Comparison of ENCODE assay signal across 21 cellular contexts in the genomic region with DNA sequence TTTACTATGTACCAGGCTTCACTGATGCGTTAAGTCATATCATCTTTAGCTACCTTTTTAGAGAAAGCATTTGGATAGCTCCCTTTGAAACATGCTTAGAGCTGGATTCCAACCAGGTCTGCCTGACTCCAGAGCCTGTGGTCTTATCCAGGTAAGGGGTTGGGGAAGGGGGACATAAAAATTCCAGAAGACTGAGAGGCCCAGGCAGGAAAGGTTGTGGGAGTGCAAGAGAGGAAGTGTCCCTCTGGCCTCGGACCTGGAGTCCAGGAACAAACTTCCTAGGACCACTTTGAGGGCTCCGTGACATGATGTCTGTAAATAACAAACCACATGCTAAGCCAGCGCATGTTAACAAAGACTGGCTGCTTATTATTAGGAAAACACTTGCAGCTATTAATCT.
DNase-seq lines count a peak whose midpoint lies in the region; ATAC-seq and TF ChIP-seq lines count a peak whose summit lies in the region.
"Had no signal": no experiment of that assay in that cellular context is flagged by ENCODE, and none has a peak within 500 bp of the region (broad histone marks: within the 10 kb centered on the region; RNA-seq: fewer than 3 reads in every experiment).

No MANE protein-coding gene starts in this region.

- no peaks in the 10 kb centered on the region for H3K27me3 ChIP-seq in GM23338 (ENCODE audit: insufficient read depth)
- H3K27me3 ChIP-seq in mesendoderm (ENCODE audit: insufficient read depth, low read length, poor library complexity) = no peaks in the 10 kb centered on the region
- H3K27me3 ChIP-seq in body of pancreas = no peaks in the 10 kb centered on the region
- H3K27me3 ChIP-seq: BE2C; BLaER1 treated with 17β-estradiol and CSF1 and Interleukin-3, amounts not matched to agents 10 nM and 100 nM had no signal

- H3K9me2 ChIP-seq in GM23338 (ENCODE audit: insufficient read depth) = no peaks in the 10 kb centered on the region

- no peaks in the 10 kb centered on the region for H3K9me3 Mint-ChIP-seq in GM23338
- H3K9me3 Mint-ChIP-seq: CD14-positive monocyte; CD4-positive, alpha-beta T cell; CD8-positive, alpha-beta memory T cell had no signal

- TF ChIP-seq CTCF in GM23338 (conservative IDR thresholded peaks at IDR 0.05; ENCODE audit: low read depth in 2 of 2) (no peak), VCaP (conservative IDR thresholded peaks at IDR 0.05) (no peak), body of pancreas (IDR thresholded peaks at IDR 0.05) (no peak)

- H3K27ac Mint-ChIP-seq in GM23338 = no peak overlapping the region
- H3K27ac Mint-ChIP-seq: CD14-positive monocyte; CD4-positive, alpha-beta T cell; CD8-positive, alpha-beta memory T cell had no signal

- DNase-seq in GM23338 (ENCODE audit: low spot score) (no peak), mesendoderm (no peak), body of pancreas (no peak), pons (ENCODE audit: low spot score) (no peak)
- DNase-seq: 8988T; ACHN; AML-193; CD4-positive, alpha-beta T cell; CD8-positive, alpha-beta memory T cell; DMS 273 treated with DMSO at 0.1 percent for 48 hours; DMS79; EL; GDM1; HCEC 1CT had no signal

- H2BK15ac ChIP-seq in mesendoderm (replicated peaks; ENCODE audit: low read depth) = peak overlapping the region; percentile 39

- no peaks in the 10 kb centered on the region for H3K27me3 Mint-ChIP-seq in GM23338 (ENCODE audit: insufficient read depth, low read depth, poor library complexity)

- peak overlapping the region; percentile 15 for H3K56ac ChIP-seq in mesendoderm (ENCODE audit: low read length)

- H3K4me1 Mint-ChIP-seq in GM23338 = peaks cover 4% of the 10 kb centered on the region; the same call in 2 of the 3 replicates
- H3K4me1 Mint-ChIP-seq: CD14-positive monocyte; CD8-positive, alpha-beta memory T cell had no signal

- H3K36me3 ChIP-seq in GM23338 (ENCODE audit: insufficient read depth) (no peaks in the 10 kb centered on the region), mesendoderm (ENCODE audit: control insufficient read depth, insufficient read depth, low read length) (no peaks in the 10 kb centered on the region), body of pancreas (replicated peaks in 1 of 2; ENCODE audit: insufficient read depth in 1 of 2, low read depth in 2 of 2) (no peaks in the 10 kb centered on the region)
- H3K36me3 ChIP-seq: BE2C; BLaER1 treated with 17β-estradiol and CSF1 and Interleukin-3, amounts not matched to agents 10 nM and 100 nM had no signal

- H3K4ac ChIP-seq in mesendoderm (ENCODE audit: low read depth, low read length) = no peak overlapping the region

- no peaks in the 10 kb centered on the region for H3K79me1 ChIP-seq in mesendoderm (ENCODE audit: low read length)

- no peaks in the 10 kb centered on the region for H4K20me1 ChIP-seq in GM23338 (replicated peaks; ENCODE audit: insufficient read depth)
- H4K20me1 ChIP-seq: BLaER1 treated with 17β-estradiol and CSF1 and Interleukin-3, amounts not matched to agents 10 nM and 100 nM had no signal

- H3K9me3 ChIP-seq in body of pancreas = no peaks in the 10 kb centered on the region
- H3K9me3 ChIP-seq: A549; BE2C; BLaER1 treated with 17β-estradiol and CSF1 and Interleukin-3, amounts not matched to agents 10 nM and 100 nM had no signal

- peak overlapping the region; percentile 69 for H2AK5ac ChIP-seq in mesendoderm (ENCODE audit: low read length)

- WGBS in mesendoderm (ENCODE audit: extremely low coverage, insufficient coverage, low lambda C conversion rate) = no CpG with 5 or more reads among the region's 4 CpGs
- WGBS in body of pancreas, 2 donors = 46 to 66% methylated on average over 3 to 4 of the region's 4 CpGs

- H4K5ac ChIP-seq in mesendoderm (ENCODE audit: low read length) = no peak overlapping the region

- H3K23ac ChIP-seq in mesendoderm (ENCODE audit: low read length) = no peak overlapping the region

- peak overlapping the region; percentile 82 for H2BK120ac ChIP-seq in mesendoderm (ENCODE audit: low read depth, low read length)

- H3K4me2 ChIP-seq in GM23338 (no peak overlapping the region), mesendoderm (ENCODE audit: low read length) (no peak overlapping the region)
- H3K4me2 ChIP-seq: A549; BLaER1 treated with 17β-estradiol and CSF1 and Interleukin-3, amounts not matched to agents 10 nM and 100 nM had no signal

- intact Hi-C loops in body of pancreas (cut with DNase I) = no loop called here

- H3K36me3 Mint-ChIP-seq in GM23338 (ENCODE audit: low read depth) = no peaks in the 10 kb centered on the region
- H3K36me3 Mint-ChIP-seq: CD14-positive monocyte; CD8-positive, alpha-beta memory T cell had no signal

- H3K9ac ChIP-seq in mesendoderm (ENCODE audit: low read length) = no peak overlapping the region
- H3K9ac ChIP-seq: BLaER1 treated with 17β-estradiol and CSF1 and Interleukin-3, amounts not matched to agents 10 nM and 100 nM had no signal

- H3K27ac ChIP-seq in GM23338 (ENCODE audit: low read depth) (no peak overlapping the region), VCaP (peak overlapping the region; percentile 63), mesendoderm (ENCODE audit: low read depth, low read length) (no peak overlapping the region), body of pancreas (peak overlapping the region in 2 of 4 donors; percentile 40 to 46)
- H3K27ac ChIP-seq: A549; BLaER1 treated with 17β-estradiol and CSF1 and Interleukin-3, amounts not matched to agents 10 nM and 100 nM had no signal

- no peak overlapping the region for H3K18ac ChIP-seq in mesendoderm (ENCODE audit: low read length)

- H3K4me1 ChIP-seq in GM23338 (ENCODE audit: insufficient read depth) = no peaks in the 10 kb centered on the region
- peaks cover 11% of the 10 kb centered on the region for H3K4me1 ChIP-seq in mesendoderm (ENCODE audit: control insufficient read depth, low read depth, low read length)
- H3K4me1 ChIP-seq in body of pancreas = peaks cover 24% of the 10 kb centered on the region
- H3K4me1 ChIP-seq: A549, BE2C had no signal

- TF ChIP-seq POLR2A in body of pancreas (IDR thresholded peaks at IDR 0.05) = no peak

- no peak overlapping the region for H3K4me3 ChIP-seq in GM23338
- H3K4me3 ChIP-seq in mesendoderm (ENCODE audit: low read length) = no peak overlapping the region
- no peak overlapping the region for H3K4me3 ChIP-seq in body of pancreas
- H3K4me3 ChIP-seq: A549; BLaER1 treated with 17β-estradiol and CSF1 and Interleukin-3, amounts not matched to agents 10 nM and 100 nM; GM12878 had no signal

- no peak overlapping the region for H2BK5ac ChIP-seq in mesendoderm (ENCODE audit: low read length)

- no peak overlapping the region for H3K4me3 Mint-ChIP-seq in GM23338
- H3K4me3 Mint-ChIP-seq: CD14-positive monocyte; CD4-positive, alpha-beta T cell; CD8-positive, alpha-beta memory T cell had no signal

- no peaks in the 10 kb centered on the region for H3F3A ChIP-seq in GM23338 (replicated peaks; ENCODE audit: low read depth)

- ATAC-seq in GM23338 (no peak), GM21360 (IDR thresholded peaks at IDR 0.05; ENCODE audit: unreplicated experiment) (no peak), body of pancreas (no peak)
- ATAC-seq: A549, GM12878 had no signal

- no peak overlapping the region for H4K8ac ChIP-seq in mesendoderm (ENCODE audit: low read depth, low read length)

- 0 out of 2 replicates have a peak overlapping the region, but pooled peaks have one; percentile 5 for H2AFZ ChIP-seq in GM23338

- H3K79me2 ChIP-seq in GM23338 (replicated peaks; ENCODE audit: insufficient read depth) (no peaks in the 10 kb centered on the region), mesendoderm (ENCODE audit: control insufficient read depth, insufficient read depth, low read length) (no peaks in the 10 kb centered on the region)

TF ChIP-seq in GM23338, 12 proteins besides CTCF, POLR2A, EP300 and RAD21 (continues in another document):
- no peak for TF ChIP-seq ZNF114 (CRISPR knock-in tag; IDR thresholded peaks at IDR 0.05)
- TF ChIP-seq EZH2phosphoT487 (IDR thresholded peaks at IDR 0.05; ENCODE audit: unreplicated experiment) = no peak
